Comparison of ENCODE assay signal across 7 cellular contexts in genomic region chr3:183895296-183895695, GRCh38. TPM values are rescaled to one million over a fixed set of nuclear protein-coding genes. Genes with fewer than 3 reads are reported as not detected.
DNase-seq lines count a peak whose midpoint lies in the region; ATAC-seq and TF ChIP-seq lines count a peak whose summit lies in the region.

No MANE protein-coding gene starts in this region.

- no peaks in the 10 kb centered on the region for H3K9me2 ChIP-seq in DOHH2 (replicated peaks; ENCODE audit: control insufficient read depth, low read length)

- H3K27me3 ChIP-seq in DOHH2 (ENCODE audit: control insufficient read depth, low read length) (peaks cover 12% of the 10 kb centered on the region), adipocyte (replicated peaks; ENCODE audit: control insufficient read depth, insufficient read depth, low read length) (peaks cover 50% of the 10 kb centered on the region), right atrium auricular region (no peaks in the 10 kb centered on the region)

- no peak overlapping the region for H3K9ac ChIP-seq in adipocyte (ENCODE audit: low read length)

- DNase-seq in NCI-H82 treated with DMSO at 0.1 percent for 48 hours (lab: John Stamatoyannopoulos, UW; ENCODE audit: unreplicated experiment): peak; percentile 14
- DNase-seq in adipocyte (ENCODE audit: low read depth): peak; percentile 78
- DNase-seq in right atrium auricular region (ENCODE audit: low spot score): no peak
- peak; percentile 10 for DNase-seq in skeletal muscle cell (ENCODE audit: low read depth)

- ATAC-seq in HG03095 (IDR thresholded peaks at IDR 0.05; ENCODE audit: unreplicated experiment) (peak; percentile 55), HG03025 (IDR thresholded peaks at IDR 0.05; ENCODE audit: low FRiP score, unreplicated experiment) (no peak)

- TF ChIP-seq CTCF in DOHH2 (IDR thresholded peaks at IDR 0.05; ENCODE audit: low read depth, low read length, poor library complexity, severe bottlenecking) (peak; percentile 78), right atrium auricular region (IDR thresholded peaks at IDR 0.05) (peak; percentile 75 to 83)

- H3K9me3 ChIP-seq in DOHH2 (ENCODE audit: control insufficient read depth, insufficient read depth, low read length) (peaks cover under 1% of the 10 kb centered on the region; the same call in 1 of the 2 replicates), adipocyte (ENCODE audit: control insufficient read depth, low read length) (no peaks in the 10 kb centered on the region), right atrium auricular region (no peaks in the 10 kb centered on the region)

- H3K36me3 ChIP-seq in DOHH2 (ENCODE audit: control insufficient read depth, low read length) (no peaks in the 10 kb centered on the region), adipocyte (ENCODE audit: control insufficient read depth, insufficient read depth, low read length, severe bottlenecking) (no peaks in the 10 kb centered on the region), right atrium auricular region (no peaks in the 10 kb centered on the region)

- H3K27ac ChIP-seq in DOHH2 (ENCODE audit: low read depth, low read length) (no peak overlapping the region), right atrium auricular region (no peak overlapping the region)

- no peaks in the 10 kb centered on the region for H3F3A ChIP-seq in DOHH2 (ENCODE audit: control insufficient read depth, insufficient read depth)

- H3K4me1 ChIP-seq in DOHH2 (ENCODE audit: control insufficient read depth, low read length) (peaks cover 4% of the 10 kb centered on the region), adipocyte (ENCODE audit: control insufficient read depth, insufficient read depth, low read length) (no peaks in the 10 kb centered on the region), right atrium auricular region (no peaks in the 10 kb centered on the region)

- H4K20me1 ChIP-seq in DOHH2 (ENCODE audit: control insufficient read depth, insufficient read depth, low read depth, low read length): no peaks in the 10 kb centered on the region

- no peaks in the 10 kb centered on the region for H3K79me2 ChIP-seq in DOHH2 (ENCODE audit: control insufficient read depth, low read length)

- H3K4me3 ChIP-seq in DOHH2 (ENCODE audit: low read length) (no peak overlapping the region), adipocyte (ENCODE audit: low read length) (no peak overlapping the region), right atrium auricular region (no peak overlapping the region), skeletal muscle cell (ENCODE audit: low read depth, low read length) (no peak overlapping the region)

- H3K4me2 ChIP-seq in DOHH2 (ENCODE audit: low read length): no peak overlapping the region

RNA-seq across cellular contexts. Expression of gene PARL, which starts 10.6 kb away (rescaled TPM):
- total RNA-seq in right atrium auricular region: 10 to 100 TPM; 34.1 to 58.3 TPM
